18 cellular contexts compared by ENCODE assay signal in genomic region chr5:139835656-139836055, GRCh38. TPM values are rescaled to one million over a fixed set of nuclear protein-coding genes. Genes with fewer than 3 reads are reported as not detected.
DNase-seq lines count a peak whose midpoint lies in the region; ATAC-seq and TF ChIP-seq lines count a peak whose summit lies in the region.
"Had no signal": no experiment of that assay in that cellular context is flagged by ENCODE, and none has a peak within 500 bp of the region (broad histone marks: within the 10 kb centered on the region; RNA-seq: fewer than 3 reads in every experiment).

No MANE protein-coding gene starts in this region.

- no peak for TF ChIP-seq CTCF in natural killer cell (IDR thresholded peaks at IDR 0.05)
- TF ChIP-seq CTCF in RWPE1 (conservative IDR thresholded peaks at IDR 0.05; ENCODE audit: low read depth) = no peak
- TF ChIP-seq CTCF in upper lobe of right lung (IDR thresholded peaks at IDR 0.05) = no peak

- peaks cover 0 to 5% of the 10 kb centered on the region in 2 donors for H3K4me1 Mint-ChIP-seq in natural killer cell treated with Interleukin-12 subunit alpha and Interleukin-12 subunit beta and Interleukin-15 and Interleukin-18, amount 100 ng/mL, for 72 hours (ENCODE audit: low read depth in 2 of 2)
- no peaks in the 10 kb centered on the region for H3K4me1 Mint-ChIP-seq in natural killer cell

- peak; percentile 35 for DNase-seq in natural killer cell treated with Interleukin-12 subunit alpha and Interleukin-12 subunit beta and Interleukin-15 and Interleukin-18, amount 100 ng/mL, for 72 hours (ENCODE audit: low spot score)
- DNase-seq in natural killer cell = no peak
- DNase-seq in RWPE1 (ENCODE audit: low spot score) = peak; percentile 44
- DNase-seq in iPS-NIHi11 (ENCODE audit: low spot score) = peak; percentile 82
- DNase-seq in upper lobe of right lung = peak; percentile 9
- no peak for DNase-seq in NCI-H526 treated with DMSO at 0.1 percent for 48 hours (lab: John Stamatoyannopoulos, UW)
- DNase-seq in CD1c-positive myeloid dendritic cell (ENCODE audit: extremely low spot score) = no peak
- no peak for DNase-seq in NCI-H1048 (lab: John Stamatoyannopoulos, UW)
- DNase-seq: ACHN; CD4-positive, alpha-beta T cell; DMS79; HCEC 1CT; KBM-7; NCI-H146; NCI-H345; NCI-H69; NK-92 treated with Interleukin-12 subunit alpha and Interleukin-12 subunit beta, amount 100 ng/mL, for 24 hours had no signal

- no peak overlapping the region for H3K4me3 ChIP-seq in upper lobe of right lung

- no peaks in the 10 kb centered on the region for H3K4me1 ChIP-seq in upper lobe of right lung

- no peaks in the 10 kb centered on the region for H3K9me3 ChIP-seq in upper lobe of right lung

- H3K27ac Mint-ChIP-seq in natural killer cell treated with Interleukin-12 subunit alpha and Interleukin-12 subunit beta and Interleukin-15 and Interleukin-18, amount 100 ng/mL, for 72 hours = no peak overlapping the region
- no peak overlapping the region for H3K27ac Mint-ChIP-seq in natural killer cell
- H3K27ac Mint-ChIP-seq: CD4-positive, alpha-beta T cell had no signal

- no peaks in the 10 kb centered on the region for H3K27me3 ChIP-seq in upper lobe of right lung

- POLR2A ChIA-PET in RWPE1 (lab: Yijun Ruan, JAX; ENCODE audit: low non-redundant PET) = no interaction called here

- H3K36me3 ChIP-seq in upper lobe of right lung = no peaks in the 10 kb centered on the region

- no peaks in the 10 kb centered on the region for H3K9me3 Mint-ChIP-seq in natural killer cell treated with Interleukin-12 subunit alpha and Interleukin-12 subunit beta and Interleukin-15 and Interleukin-18, amount 100 ng/mL, for 72 hours
- H3K9me3 Mint-ChIP-seq in natural killer cell = no peaks in the 10 kb centered on the region
- H3K9me3 Mint-ChIP-seq: CD4-positive, alpha-beta T cell had no signal

- peaks cover 24 to 34% of the 10 kb centered on the region in 2 donors for H3K27me3 Mint-ChIP-seq in natural killer cell treated with Interleukin-12 subunit alpha and Interleukin-12 subunit beta and Interleukin-15 and Interleukin-18, amount 100 ng/mL, for 72 hours
- H3K27me3 Mint-ChIP-seq in natural killer cell (ENCODE audit: low read depth in 2 of 2) = peaks cover 12 to 33% of the 10 kb centered on the region in 2 donors

- no peak for ATAC-seq in natural killer cell treated with Interleukin-12 subunit alpha and Interleukin-12 subunit beta and Interleukin-15 and Interleukin-18, amount 100 ng/mL, for 72 hours
- ATAC-seq in natural killer cell (no peak), upper lobe of right lung (no peak)

- no peak overlapping the region for H3K27ac ChIP-seq in RWPE1
- H3K27ac ChIP-seq in upper lobe of right lung = no peak overlapping the region

- H3K36me3 Mint-ChIP-seq in natural killer cell treated with Interleukin-12 subunit alpha and Interleukin-12 subunit beta and Interleukin-15 and Interleukin-18, amount 100 ng/mL, for 72 hours = no peaks in the 10 kb centered on the region
- no peaks in the 10 kb centered on the region for H3K36me3 Mint-ChIP-seq in natural killer cell

- CTCF ChIA-PET in RWPE1 (lab: Yijun Ruan, JAX) = interaction anchor here (1.0 kb wide), 1 partner anchor 133 kb away, joined by 3 read pairs; no protein-coding TSS in a partner anchor

- H3K4me3 Mint-ChIP-seq in natural killer cell treated with Interleukin-12 subunit alpha and Interleukin-12 subunit beta and Interleukin-15 and Interleukin-18, amount 100 ng/mL, for 72 hours = no peak overlapping the region
- H3K4me3 Mint-ChIP-seq in natural killer cell = no peak overlapping the region
- H3K4me3 Mint-ChIP-seq: CD4-positive, alpha-beta T cell had no signal

- intact Hi-C loops in natural killer cell (cut with micrococcal nuclease) = no loop called here
- intact Hi-C loops in upper lobe of right lung (cut with DNase I) = no loop called here

RNA-seq across cellular contexts. Expression of gene PSD2, which starts 40.0 kb away (rescaled TPM):
- total RNA-seq in natural killer cell treated with Interleukin-12 subunit alpha and Interleukin-12 subunit beta and Interleukin-15 and Interleukin-18, amount 100 ng/mL, for 72 hours = not detected
- total RNA-seq in natural killer cell = 1 to 10 TPM; 1.3 to 2.5 (median 1.3) TPM
- not detected for total RNA-seq in upper lobe of right lung
- total RNA-seq: RPMI7951 had no signal

Comparison
In these comparisons a context has a peak if more than half of its experiments do, and no peak if none do; other contexts are left out.
1. DNase-seq: peak in natural killer cell treated with Interleukin-12 subunit alpha and Interleukin-12 subunit beta and Interleukin-15 and Interleukin-18, amount 100 ng/mL, for 72 hours (single experiment), RWPE1 (single experiment), iPS-NIHi11 (single experiment) and upper lobe of right lung (single experiment); none in natural killer cell (single experiment), NCI-H526 treated with DMSO at 0.1 percent for 48 hours (single experiment), CD1c-positive myeloid dendritic cell (single experiment) and NCI-H1048 (single experiment).